Comparison of ENCODE assay signal across 38 cellular contexts in the genomic region with DNA sequence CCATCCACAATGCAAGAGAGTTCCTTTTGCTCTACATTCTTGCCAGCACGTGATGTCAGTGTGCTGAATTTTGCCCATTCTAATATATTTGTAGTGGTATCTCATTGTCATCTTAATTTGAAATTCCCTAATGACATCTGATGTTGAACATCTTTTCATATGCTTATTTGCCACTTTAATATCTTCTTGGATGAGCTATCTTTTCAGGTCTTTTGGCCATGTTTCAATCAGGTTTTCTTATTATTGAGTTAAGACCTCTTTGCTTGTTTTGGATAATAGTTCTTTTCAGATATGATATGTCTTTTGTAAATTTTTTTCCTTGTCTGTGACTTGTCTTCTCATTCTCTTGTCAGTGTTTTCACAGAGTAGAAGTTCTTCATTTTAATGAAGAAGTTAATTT.
"Had no signal": no experiment of that assay in that cellular context is flagged by ENCODE, and none has a peak within 500 bp of the region (broad histone marks: within the 10 kb centered on the region; RNA-seq: fewer than 3 reads in every experiment).

No MANE protein-coding gene starts in this region.

- H3K27me3 ChIP-seq: adrenal gland, ascending aorta, body of pancreas, brain microvascular endothelial cell, breast epithelium, cardiac muscle cell had no signal

- H3K9me3 Mint-ChIP-seq: activated naive CD4-positive, alpha-beta T cell treated with anti-CD3 and anti-CD28 coated beads for 36 hours; activated naive CD4-positive, alpha-beta T cell treated with anti-CD3 and anti-CD28 coated beads, Interleukin-2, amount 10 ng/mL, durations not matched to agents 7 days and 5 days; activated naive CD4-positive, alpha-beta T cell treated with anti-CD3 and anti-CD28 coated beads, Interleukin-2, amount 50 U/mL, for 24 hours; activated naive CD4-positive, alpha-beta T cell treated with anti-CD3 and anti-CD28 coated beads, Interleukin-2, amount 50 U/mL, for 72 hours; activated naive CD8-positive, alpha-beta T cell treated with anti-CD3 and anti-CD28 coated beads for 36 hours; activated naive CD8-positive, alpha-beta T cell treated with anti-CD3 and anti-CD28 coated beads, Interleukin-2, amount 10 ng/mL, durations not matched to agents 7 days and 5 days; activated naive CD8-positive, alpha-beta T cell treated with anti-CD3 and anti-CD28 coated beads, Interleukin-2, amount 50 U/mL, for 24 hours; activated T-cell treated with anti-CD3 and anti-CD28 coated beads, Interleukin-2, amount 50 U/mL, for 4 hours; activated T-cell treated with anti-CD3 and anti-CD28 coated beads, Interleukin-2, amount 50 U/mL, for 72 hours; activated T-helper 1 cell treated with anti-CD3 and anti-CD28 coated beads, Interleukin-12 subunit alpha, Interleukin-12 subunit beta, Interleukin-2, Interleukin-4 antibody, amounts not matched to agents 30 ng/mL and 10 ng/mL and 1 ng/mL, durations not matched to agents 14 hours and 24 hours and 36 hours; activated T-helper 17 cell treated with anti-CD3 and anti-CD28 coated beads, Interleukin-2, amount 50 U/mL, for 72 hours; activated T-helper 2 cell treated with anti-CD3 and anti-CD28 coated beads, Interferon-gamma antibody, Interleukin-2, Interleukin-4, amounts not matched to agents 10 μg/mL and 5 μg/mL and 100 μg/mL, durations not matched to agents 14 hours and 24 hours and 36 hours; brain; central memory CD8-positive, alpha-beta T cell had no signal

- H3K27ac ChIP-seq: adrenal gland, ascending aorta, body of pancreas, brain microvascular endothelial cell, breast epithelium, cardiac muscle cell had no signal

- H3K9me3 ChIP-seq: adrenal gland, ascending aorta, body of pancreas, breast epithelium had no signal

- H3K4me3 Mint-ChIP-seq: activated naive CD4-positive, alpha-beta T cell treated with anti-CD3 and anti-CD28 coated beads for 36 hours; activated naive CD4-positive, alpha-beta T cell treated with anti-CD3 and anti-CD28 coated beads, Interleukin-2, amount 10 ng/mL, durations not matched to agents 7 days and 5 days; activated naive CD4-positive, alpha-beta T cell treated with anti-CD3 and anti-CD28 coated beads, Interleukin-2, amount 50 U/mL, for 24 hours; activated naive CD8-positive, alpha-beta T cell; activated naive CD8-positive, alpha-beta T cell treated with anti-CD3 and anti-CD28 coated beads for 36 hours; activated naive CD8-positive, alpha-beta T cell treated with anti-CD3 and anti-CD28 coated beads, Interleukin-2, amount 10 ng/mL, durations not matched to agents 7 days and 5 days; activated naive CD8-positive, alpha-beta T cell treated with anti-CD3 and anti-CD28 coated beads, Interleukin-2, amount 50 U/mL, for 24 hours; activated T-cell treated with anti-CD3 and anti-CD28 coated beads, Interleukin-2, amount 50 U/mL, for 4 hours; activated T-cell treated with anti-CD3 and anti-CD28 coated beads, Interleukin-2, amount 50 U/mL, for 72 hours; activated T-helper 1 cell treated with anti-CD3 and anti-CD28 coated beads, Interleukin-12 subunit alpha, Interleukin-12 subunit beta, Interleukin-2, Interleukin-4 antibody, amounts not matched to agents 30 ng/mL and 10 ng/mL and 1 ng/mL, durations not matched to agents 14 hours and 24 hours and 36 hours; activated T-helper 17 cell treated with anti-CD3 and anti-CD28 coated beads, Interleukin-2, amount 50 U/mL, for 72 hours; brain; central memory CD8-positive, alpha-beta T cell had no signal

- H3K27ac Mint-ChIP-seq: activated naive CD4-positive, alpha-beta T cell treated with anti-CD3 and anti-CD28 coated beads for 36 hours; activated naive CD4-positive, alpha-beta T cell treated with anti-CD3 and anti-CD28 coated beads, Interleukin-2, amount 10 ng/mL, durations not matched to agents 7 days and 5 days; activated naive CD4-positive, alpha-beta T cell treated with anti-CD3 and anti-CD28 coated beads, Interleukin-2, amount 50 U/mL, for 24 hours; activated naive CD4-positive, alpha-beta T cell treated with anti-CD3 and anti-CD28 coated beads, Interleukin-2, amount 50 U/mL, for 72 hours; activated naive CD8-positive, alpha-beta T cell; activated naive CD8-positive, alpha-beta T cell treated with anti-CD3 and anti-CD28 coated beads for 36 hours; activated naive CD8-positive, alpha-beta T cell treated with anti-CD3 and anti-CD28 coated beads, Interleukin-2, amount 10 ng/mL, durations not matched to agents 7 days and 5 days; activated naive CD8-positive, alpha-beta T cell treated with anti-CD3 and anti-CD28 coated beads, Interleukin-2, amount 50 U/mL, for 24 hours; activated T-cell treated with anti-CD3 and anti-CD28 coated beads, Interleukin-2, amount 50 U/mL, for 72 hours; activated T-helper 1 cell treated with anti-CD3 and anti-CD28 coated beads, Interleukin-12 subunit alpha, Interleukin-12 subunit beta, Interleukin-2, Interleukin-4 antibody, amounts not matched to agents 30 ng/mL and 10 ng/mL and 1 ng/mL, durations not matched to agents 14 hours and 24 hours and 36 hours; activated T-helper 17 cell treated with anti-CD3 and anti-CD28 coated beads, Interleukin-2, amount 50 U/mL, for 72 hours; activated T-helper 2 cell treated with anti-CD3 and anti-CD28 coated beads, Interferon-gamma antibody, Interleukin-2, Interleukin-4, amounts not matched to agents 10 μg/mL and 5 μg/mL and 100 μg/mL, durations not matched to agents 14 hours and 24 hours and 36 hours had no signal

- H3K4me3 ChIP-seq: adrenal gland, ascending aorta, body of pancreas, breast epithelium, cardiac muscle cell had no signal

- ATAC-seq: activated naive CD4-positive, alpha-beta T cell treated with anti-CD3 and anti-CD28 coated beads, Interleukin-2, amount 50 U/mL, for 72 hours; activated naive CD8-positive, alpha-beta T cell treated with anti-CD3 and anti-CD28 coated beads, Interleukin-2, amount 50 U/mL, for 24 hours; activated T-cell treated with anti-CD3 and anti-CD28 coated beads, Interleukin-2, amount 50 U/mL, for 4 hours; activated T-cell treated with anti-CD3 and anti-CD28 coated beads, Interleukin-2, amount 50 U/mL, for 72 hours; activated T-helper 17 cell treated with anti-CD3 and anti-CD28 coated beads, Interleukin-2, amount 50 U/mL, for 72 hours; body of pancreas had no signal

- DNase-seq: activated effector memory CD4-positive, alpha-beta T cell treated with anti-CD3 and anti-CD28 coated beads, Interleukin-2, amount 50 U/mL, for 16 hours; activated effector memory CD4-positive, alpha-beta T cell treated with Interleukin-2 at 50 U/mL for 16 hours; activated gamma-delta T cell; activated gamma-delta T cell treated with Interleukin-2 at 50 U/mL for 16 hours; activated naive CD4-positive, alpha-beta T cell; activated naive CD4-positive, alpha-beta T cell treated with anti-CD3 and anti-CD28 coated beads for 36 hours; activated naive CD4-positive, alpha-beta T cell treated with anti-CD3 and anti-CD28 coated beads, Interleukin-2, amount 10 ng/mL, durations not matched to agents 7 days and 5 days; activated naive CD4-positive, alpha-beta T cell treated with anti-CD3 and anti-CD28 coated beads, Interleukin-2, amount 50 U/mL, for 16 hours; activated naive CD4-positive, alpha-beta T cell treated with Interleukin-2 at 50 U/mL for 16 hours; activated naive CD8-positive, alpha-beta T cell treated with anti-CD3 and anti-CD28 coated beads for 36 hours; activated naive CD8-positive, alpha-beta T cell treated with anti-CD3 and anti-CD28 coated beads, Interleukin-2, amount 10 ng/mL, durations not matched to agents 7 days and 5 days; activated naive CD8-positive, alpha-beta T cell treated with anti-CD3 and anti-CD28 coated beads, Interleukin-2, amount 50 U/mL, for 24 hours; activated T-cell treated with anti-CD3 and anti-CD28 coated beads, Interleukin-2, amount 50 U/mL, for 4 hours; activated T-cell treated with anti-CD3 and anti-CD28 coated beads, Interleukin-2, amount 50 U/mL, for 48 hours; activated T-cell treated with anti-CD3 and anti-CD28 coated beads, Interleukin-2, amount 50 U/mL, for 72 hours; adrenal gland; amniotic stem cell; amygdala; anterior cingulate cortex; aorta; body of pancreas; brain microvascular endothelial cell; caudate nucleus; central memory CD4-positive, alpha-beta T cell; cerebellar nuclear complex had no signal

- H3K36me3 ChIP-seq: adrenal gland, ascending aorta, brain microvascular endothelial cell, breast epithelium, cardiac muscle cell had no signal

- H3K27me3 Mint-ChIP-seq: activated naive CD8-positive, alpha-beta T cell had no signal

- H3K4me1 ChIP-seq: adrenal gland, ascending aorta, breast epithelium had no signal

- FAIRE-seq: astrocyte, bronchial epithelial cell had no signal

- H3K4me1 Mint-ChIP-seq: activated naive CD4-positive, alpha-beta T cell treated with anti-CD3 and anti-CD28 coated beads, Interleukin-2, amount 10 ng/mL, durations not matched to agents 7 days and 5 days; activated naive CD4-positive, alpha-beta T cell treated with anti-CD3 and anti-CD28 coated beads, Interleukin-2, amount 50 U/mL, for 24 hours; activated naive CD8-positive, alpha-beta T cell treated with anti-CD3 and anti-CD28 coated beads, Interleukin-2, amount 10 ng/mL, durations not matched to agents 7 days and 5 days; activated naive CD8-positive, alpha-beta T cell treated with anti-CD3 and anti-CD28 coated beads, Interleukin-2, amount 50 U/mL, for 24 hours; activated T-helper 17 cell treated with anti-CD3 and anti-CD28 coated beads, Interleukin-2, amount 50 U/mL, for 72 hours; brain; central memory CD8-positive, alpha-beta T cell had no signal

- H3K36me3 Mint-ChIP-seq: activated naive CD4-positive, alpha-beta T cell treated with anti-CD3 and anti-CD28 coated beads, Interleukin-2, amount 10 ng/mL, durations not matched to agents 7 days and 5 days; activated naive CD4-positive, alpha-beta T cell treated with anti-CD3 and anti-CD28 coated beads, Interleukin-2, amount 50 U/mL, for 24 hours; activated naive CD4-positive, alpha-beta T cell treated with anti-CD3 and anti-CD28 coated beads, Interleukin-2, amount 50 U/mL, for 72 hours; activated naive CD8-positive, alpha-beta T cell; activated naive CD8-positive, alpha-beta T cell treated with anti-CD3 and anti-CD28 coated beads for 36 hours; brain had no signal
